Comparison of ENCODE assay signal across 8 cellular contexts in the genomic region with DNA sequence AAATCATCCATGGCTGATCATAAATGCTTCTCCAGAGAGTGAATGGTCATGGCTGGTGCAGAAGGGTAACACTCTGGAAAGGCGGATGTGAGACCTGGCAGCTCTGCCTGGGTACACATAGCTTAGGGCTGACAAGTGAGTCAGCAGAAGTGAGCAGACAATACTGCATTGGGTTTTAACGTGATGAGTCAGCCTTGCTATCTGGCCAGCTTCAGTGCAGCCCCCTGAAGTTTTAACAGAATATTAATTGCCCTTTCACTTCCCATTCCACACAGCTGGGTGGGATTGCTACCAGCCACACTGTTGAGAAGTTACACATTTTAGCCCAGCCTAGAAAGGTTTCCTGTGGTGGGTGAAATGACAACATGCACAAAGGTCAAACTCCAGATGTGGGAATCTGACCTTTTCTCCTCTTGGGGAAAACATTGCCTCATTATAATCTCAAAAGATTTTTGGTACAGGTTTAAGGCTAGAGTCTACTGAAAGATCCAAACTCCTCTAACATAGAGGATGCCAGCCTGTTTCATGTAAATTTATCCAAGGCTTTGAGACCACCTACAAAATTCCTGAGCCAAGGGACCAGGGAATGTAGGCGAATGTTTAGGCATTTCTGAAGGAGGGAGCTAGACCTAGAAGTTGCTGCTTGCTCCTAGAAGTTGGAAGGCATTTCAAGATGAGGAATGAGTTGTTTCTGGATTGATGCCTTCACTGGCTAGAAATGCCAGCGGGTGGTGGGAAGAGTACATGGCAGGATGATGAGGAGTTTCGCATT.
DNase-seq lines count a peak whose midpoint lies in the region; ATAC-seq and TF ChIP-seq lines count a peak whose summit lies in the region.

No MANE protein-coding gene starts in this region.

- H3K4me3 Mint-ChIP-seq in neural crest cell = no peak overlapping the region

- peaks cover 10% of the 10 kb centered on the region for H3K9me3 Mint-ChIP-seq in neural crest cell

- H4K20me1 ChIP-seq in PC-3 (ENCODE audit: low read length) = no peaks in the 10 kb centered on the region

- peak overlapping the region; percentile 29; the same call in 1 of the 2 replicates for H2AFZ ChIP-seq in PC-3 (ENCODE audit: low read length)

- no peaks in the 10 kb centered on the region for H3K36me3 ChIP-seq in PC-3 (ENCODE audit: low read depth, low read length)

- peak overlapping the region; percentile 26; the same call in 1 of the 2 replicates for H3K9ac ChIP-seq in PC-3 (ENCODE audit: low read length)

- no peaks in the 10 kb centered on the region for H3K79me2 ChIP-seq in PC-3 (ENCODE audit: low read length)

- peak overlapping the region; percentile 68 for H3K4me2 ChIP-seq in PC-3 (ENCODE audit: low read length)

- BruUV-seq in PC-3 (replicated peaks; lab: Mats Ljungman, UMichigan) = no TSS peak

- CTCF ChIA-PET in PC-3 (lab: Charles Lee) = interaction anchor here (1.2 kb wide), 1 partner anchor 63 kb away, joined by 4 read pairs; no protein-coding TSS in a partner anchor

- no peaks in the 10 kb centered on the region for H3K27me3 ChIP-seq in PC-3 (ENCODE audit: low read length)

- H3K27me3 Mint-ChIP-seq in neural crest cell (ENCODE audit: low read depth) = no peaks in the 10 kb centered on the region

- H3K27ac Mint-ChIP-seq in neural crest cell (ENCODE audit: unreplicated experiment) = peak overlapping the region; percentile 78

- H3F3A ChIP-seq in PC-3 (ENCODE audit: low read length, unreplicated experiment) = no peaks in the 10 kb centered on the region

- no peaks in the 10 kb centered on the region for H3K9me2 ChIP-seq in PC-3 (replicated peaks; ENCODE audit: low read length)

- peak; percentile 96 for ATAC-seq in GM19023 (IDR thresholded peaks at IDR 0.05; ENCODE audit: unreplicated experiment)
- peak; percentile 92 for ATAC-seq in HG03066 (IDR thresholded peaks at IDR 0.05; ENCODE audit: low read depth, unreplicated experiment)
- ATAC-seq in PC-3 = peak; percentile 99

- H3K4me3 ChIP-seq in PC-3 (ENCODE audit: low read length) = no peak overlapping the region
- no peak overlapping the region for H3K4me3 ChIP-seq in epithelial cell of esophagus (ENCODE audit: low read length)

- TF ChIP-seq CTCF in PC-3 (conservative IDR thresholded peaks at IDR 0.05; ENCODE audit: low read depth, low read length) (no peak), epithelial cell of esophagus (IDR thresholded peaks at IDR 0.05; ENCODE audit: insufficient read depth, low read depth, low read length, missing control alignments) (no peak), neural crest cell (conservative IDR thresholded peaks at IDR 0.05) (no peak)

- peak; percentile 88 for DNase-seq in AG20443 (ENCODE audit: low spot score)
- peak; percentile 87 for DNase-seq in PC-3
- peak; percentile 89 for DNase-seq in epithelial cell of esophagus (ENCODE audit: low read depth)
- no peak for DNase-seq in neural crest cell (ENCODE audit: low read depth, low spot score)
- no peak for DNase-seq in activated effector memory CD4-positive, alpha-beta T cell treated with Interleukin-2 at 50 U/mL for 16 hours
- no peak for DNase-seq in NCI-H128 (lab: John Stamatoyannopoulos, UW; ENCODE audit: unreplicated experiment)

- POLR2A ChIA-PET in PC-3 (lab: Charles Lee; ENCODE audit: unreplicated experiment) = interaction anchor here (0.7 kb wide), 1 partner anchor 36 kb away, joined by 4 read pairs; no protein-coding TSS in a partner anchor

- peak overlapping the region; percentile 79 for H3K27ac ChIP-seq in PC-3 (ENCODE audit: low read length)

- H3K9me3 ChIP-seq in PC-3 (ENCODE audit: low read length) = no peaks in the 10 kb centered on the region

- H3K4me1 ChIP-seq in PC-3 (ENCODE audit: insufficient read depth, low read length) = peaks cover 32% of the 10 kb centered on the region

- H3K36me3 Mint-ChIP-seq in neural crest cell (ENCODE audit: low read depth) = peaks cover 5% of the 10 kb centered on the region

- intact Hi-C loops in PC-3 (cut with micrococcal nuclease) = loop anchor here (2.0 to 5.0 kb wide), 2 partner anchors 46 to 63 kb away; no protein-coding TSS in a partner anchor

- H3K4me1 Mint-ChIP-seq in neural crest cell = peaks cover 40% of the 10 kb centered on the region

Comparison
In these comparisons a context has a peak if more than half of its experiments do, and no peak if none do; other contexts are left out.
1. DNase-seq: peak in AG20443 (single experiment), PC-3 (single experiment) and epithelial cell of esophagus (single experiment); none in neural crest cell (single experiment), activated effector memory CD4-positive, alpha-beta T cell treated with Interleukin-2 at 50 U/mL for 16 hours (single experiment) and NCI-H128 (single experiment).
2. Peak in every context shown above with its lines, with median percentiles within 50 percentile points of each other: ATAC-seq.